In the genomic region with DNA sequence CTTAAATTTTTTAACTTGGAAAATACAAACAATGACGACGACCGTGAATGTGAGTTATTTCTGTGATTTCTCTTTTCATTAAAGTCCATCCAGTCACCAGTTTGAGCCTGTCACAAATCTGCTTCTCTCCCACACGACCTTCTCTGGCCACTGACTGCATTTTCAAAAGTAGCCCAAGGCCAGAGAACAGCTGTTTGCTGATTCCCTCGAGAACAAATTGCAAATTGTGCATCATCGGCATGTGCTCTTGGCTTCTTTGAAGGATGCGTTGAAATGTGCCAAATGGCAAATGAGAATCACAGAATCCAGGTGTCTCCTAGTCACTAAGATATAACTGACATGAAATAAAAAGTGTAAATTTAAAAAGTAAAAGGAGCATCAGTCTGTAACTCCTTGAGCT, we compare ENCODE assay signal across 29 cellular contexts.
"Had no signal": no experiment of that assay in that cellular context is flagged by ENCODE, and none has a peak within 500 bp of the region (broad histone marks: within the 10 kb centered on the region; RNA-seq: fewer than 3 reads in every experiment).

No MANE protein-coding gene starts in this region.

- H3K36me3 ChIP-seq: left ventricle myocardium inferior, neural progenitor cell, neutrophil, right lobe of liver, stomach, suprapubic skin, tibial nerve, uterus had no signal

- FAIRE-seq: islet of Langerhans, kidney had no signal

- H3K9ac ChIP-seq: neural progenitor cell, parathyroid adenoma had no signal

- H3K79me2 ChIP-seq: parathyroid adenoma had no signal

- H3K4me1 ChIP-seq: neural progenitor cell, parathyroid adenoma, suprapubic skin, tibial nerve, uterus had no signal

- H3K4me3 ChIP-seq: left ventricle myocardium inferior, lung, neural progenitor cell, psoas muscle, right lobe of liver, skin epidermis, stomach, suprapubic skin, tibial nerve, uterus had no signal

- ATAC-seq: natural killer cell; psoas muscle; right lobe of liver; stimulated activated naive B cell treated with anti-CD40 and anti-IgM and Interleukin-4, amounts not matched to agents 10 μg/mL and 1 μg/mL and 100 μg/mL, for 72 hours; stimulated activated naive CD8-positive, alpha-beta T cell treated with anti-CD3 and anti-CD28 coated beads, Interleukin-15, Interleukin-2, amounts not matched to agents 100 U/mL and 50 U/mL, for 24 hours had no signal

- H3K4me1 Mint-ChIP-seq: naive B cell had no signal

- H3K9me3 ChIP-seq: left ventricle myocardium inferior, neutrophil, psoas muscle, right lobe of liver, stomach, suprapubic skin, tibial nerve, uterus had no signal

- H3K36me3 Mint-ChIP-seq: immature natural killer cell; mesothelial cell of epicardium; naive B cell; natural killer cell; neural progenitor cell; stimulated activated naive B cell treated with anti-CD40 and anti-IgM and Interleukin-4, amounts not matched to agents 10 μg/mL and 1 μg/mL and 100 μg/mL, for 72 hours; type B pancreatic cell had no signal

- H3K4me3 Mint-ChIP-seq: immature natural killer cell; mesothelial cell of epicardium; naive B cell; natural killer cell; nephron progenitor cell; neural progenitor cell; stimulated activated naive B cell treated with anti-CD40 and anti-IgM and Interleukin-4, amounts not matched to agents 10 μg/mL and 1 μg/mL and 100 μg/mL, for 72 hours; type B pancreatic cell had no signal

- H3K27me3 ChIP-seq: neural progenitor cell, neutrophil, right lobe of liver, stomach, suprapubic skin, tibial nerve, uterus had no signal

- H3K9me3 Mint-ChIP-seq: immature natural killer cell; mesothelial cell of epicardium; naive B cell; natural killer cell; nephron progenitor cell; neural progenitor cell; stimulated activated naive B cell treated with anti-CD40 and anti-IgM and Interleukin-4, amounts not matched to agents 10 μg/mL and 1 μg/mL and 100 μg/mL, for 72 hours; type B pancreatic cell had no signal

- H3K27ac ChIP-seq: left ventricle myocardium inferior, neural progenitor cell, neutrophil, parathyroid adenoma, psoas muscle, right lobe of liver, skin epidermis, stomach, suprapubic skin, tibial nerve, uterus had no signal

- H3K27me3 Mint-ChIP-seq: stimulated activated naive B cell treated with anti-CD40 and anti-IgM and Interleukin-4, amounts not matched to agents 10 μg/mL and 1 μg/mL and 100 μg/mL, for 72 hours; type B pancreatic cell had no signal

- DNase-seq: hypothalamus; immature natural killer cell; kidney; left ventricle myocardium inferior; mesendoderm; naive B cell; natural killer cell; nephron progenitor cell; occipital lobe; psoas muscle; right lobe of liver; stimulated activated CD4-positive, alpha-beta T cell treated with anti-CD3 and anti-CD28 coated beads, Interleukin-12 subunit alpha, Interleukin-12 subunit beta, amount 100 ng/mL, for 4 hours; stimulated activated CD4-positive, alpha-beta T cell treated with anti-CD3 and anti-CD28 coated beads, Interleukin-15, amount 100 ng/mL, for 24 hours; stimulated activated CD4-positive, alpha-beta T cell treated with anti-CD3 and anti-CD28 coated beads, Interleukin-2, amount 100 ng/mL, for 24 hours; stimulated activated CD4-positive, alpha-beta T cell treated with anti-CD3 and anti-CD28 coated beads, Interleukin-4, amount 100 ng/mL, for 1 hour; stimulated activated naive B cell treated with anti-CD40 and anti-IgM and Interleukin-4, amounts not matched to agents 10 μg/mL and 1 μg/mL and 100 μg/mL, for 72 hours; stimulated activated naive CD8-positive, alpha-beta T cell treated with anti-CD3 and anti-CD28 coated beads, Interleukin-15, Interleukin-2, amounts not matched to agents 100 U/mL and 50 U/mL, for 24 hours; stomach; uterus had no signal

- H3K27ac Mint-ChIP-seq: immature natural killer cell; mesothelial cell of epicardium; natural killer cell; nephron progenitor cell; neural progenitor cell; stimulated activated naive B cell treated with anti-CD40 and anti-IgM and Interleukin-4, amounts not matched to agents 10 μg/mL and 1 μg/mL and 100 μg/mL, for 72 hours; type B pancreatic cell had no signal

- H3K4me2 ChIP-seq: neural progenitor cell had no signal

- H2AFZ ChIP-seq: neural progenitor cell, parathyroid adenoma had no signal
